Comparison of ENCODE assay signal across 15 cellular contexts in the genomic region with DNA sequence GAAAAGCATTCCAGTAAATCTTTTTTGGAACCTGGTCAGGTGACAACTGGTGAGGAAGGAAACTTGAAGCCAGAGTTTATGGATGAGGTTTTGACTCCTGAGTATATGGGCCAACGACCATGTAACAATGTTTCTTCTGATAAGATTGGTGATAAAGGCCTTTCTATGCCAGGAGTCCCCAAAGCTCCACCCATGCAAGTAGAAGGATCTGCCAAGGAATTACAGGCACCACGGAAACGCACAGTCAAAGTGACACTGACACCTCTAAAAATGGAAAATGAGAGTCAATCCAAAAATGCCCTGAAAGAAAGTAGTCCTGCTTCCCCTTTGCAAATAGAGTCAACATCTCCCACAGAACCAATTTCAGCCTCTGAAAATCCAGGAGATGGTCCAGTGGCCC.
"Had no signal": no experiment of that assay in that cellular context is flagged by ENCODE, and none has a peak within 500 bp of the region (broad histone marks: within the 10 kb centered on the region; RNA-seq: fewer than 3 reads in every experiment).

No MANE protein-coding gene starts in this region.

- H3K27me3 ChIP-seq: adrenal gland, cardiac muscle cell, neural progenitor cell, SJCRH30, stomach had no signal

- H3K27me3 Mint-ChIP-seq: effector memory CD8-positive, alpha-beta T cell; progenitor cell of endocrine pancreas; type B pancreatic cell had no signal

- DNase-seq: activated CD4-positive, alpha-beta T cell treated with anti-CD3 and anti-CD28 coated beads, Interleukin-2, amount 50 U/mL, for 4 hours; activated T-cell treated with anti-CD3 and anti-CD28 coated beads, Interleukin-2, amount 50 U/mL, for 4 hours; adrenal gland; dermis blood vessel endothelial cell; effector memory CD8-positive, alpha-beta T cell; hippocampal formation; islet precursor cell; SJCRH30; stimulated activated CD4-positive, alpha-beta T cell treated with anti-CD3 and anti-CD28 coated beads, Interleukin-2, amount 100 ng/mL, for 24 hours; stomach had no signal

- H3K27ac Mint-ChIP-seq: neural progenitor cell; progenitor cell of endocrine pancreas; T-helper 1 cell treated with Interleukin-12 subunit alpha and Interleukin-12 subunit beta and Interleukin-4 antibody, amounts not matched to agents 30 μg/mL and 1 μg/mL, for 36 hours; type B pancreatic cell had no signal

- H3K27ac ChIP-seq: adrenal gland, neural progenitor cell, SJCRH30, stomach had no signal

- ATAC-seq: activated T-cell treated with anti-CD3 and anti-CD28 coated beads, Interleukin-2, amount 50 U/mL, for 4 hours; effector memory CD8-positive, alpha-beta T cell had no signal

- H3K9me3 Mint-ChIP-seq: activated T-cell treated with anti-CD3 and anti-CD28 coated beads, Interleukin-2, amount 50 U/mL, for 4 hours; effector memory CD8-positive, alpha-beta T cell; neural progenitor cell; T-helper 1 cell treated with Interleukin-12 subunit alpha and Interleukin-12 subunit beta and Interleukin-4 antibody, amounts not matched to agents 30 μg/mL and 1 μg/mL, for 36 hours; type B pancreatic cell had no signal

- H3K4me3 ChIP-seq: adrenal gland, cardiac muscle cell, neural progenitor cell, SJCRH30, stomach had no signal

- H3K9me3 ChIP-seq: adrenal gland, SJCRH30, stomach had no signal

- H3K4me1 Mint-ChIP-seq: neural progenitor cell had no signal

- H3K4me1 ChIP-seq: adrenal gland, neural progenitor cell, SJCRH30, stomach had no signal

- H3K4me3 Mint-ChIP-seq: activated T-cell treated with anti-CD3 and anti-CD28 coated beads, Interleukin-2, amount 50 U/mL, for 4 hours; effector memory CD8-positive, alpha-beta T cell; neural progenitor cell; T-helper 1 cell treated with Interleukin-12 subunit alpha and Interleukin-12 subunit beta and Interleukin-4 antibody, amounts not matched to agents 30 μg/mL and 1 μg/mL, for 36 hours; type B pancreatic cell had no signal
